8 cellular contexts compared by ENCODE assay signal in the genomic region with DNA sequence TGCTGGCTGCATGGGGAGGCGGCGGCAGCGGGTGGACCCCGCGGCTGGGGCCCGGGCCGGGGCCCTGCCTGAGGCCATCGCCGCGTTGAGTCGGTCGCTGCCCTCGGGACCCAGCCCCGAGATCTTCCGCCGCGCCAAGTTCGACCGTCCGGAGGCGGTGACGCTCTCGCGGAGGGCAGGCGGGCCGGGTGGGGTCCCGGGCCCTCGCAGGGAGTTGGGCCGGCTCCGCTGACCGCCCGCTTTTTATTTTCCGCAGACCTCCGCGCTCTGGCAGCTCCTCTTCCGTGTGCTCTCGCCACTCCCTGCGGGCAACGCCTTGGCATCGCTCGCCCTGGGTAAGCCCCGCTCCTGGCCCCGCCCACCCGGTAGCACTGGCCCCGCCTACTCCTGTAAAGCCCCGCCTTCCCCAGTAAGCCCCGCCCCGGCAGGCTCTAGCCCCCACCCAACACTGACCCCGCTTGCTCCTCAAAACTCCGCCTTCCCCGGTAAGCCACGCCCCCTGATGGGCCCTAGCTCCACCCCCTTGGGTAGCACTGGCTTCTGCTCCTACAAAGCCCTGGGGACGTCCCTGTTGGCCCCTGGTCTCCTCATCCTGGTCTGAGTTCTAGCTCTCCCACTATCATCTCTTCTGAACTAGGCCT. TPM values are rescaled to one million over a fixed set of nuclear protein-coding genes. Genes with fewer than 3 reads are reported as not detected.
DNase-seq lines count a peak whose midpoint lies in the region; ATAC-seq, FAIRE-seq and TF ChIP-seq lines count a peak whose summit lies in the region.

No MANE protein-coding gene starts in this region.

- no peaks in the 10 kb centered on the region for H3K27me3 ChIP-seq in effector memory CD4-positive, alpha-beta T cell (replicated peaks; ENCODE audit: control insufficient read depth, insufficient read depth, low read length, poor library complexity, severe bottlenecking)

- peaks cover 23% of the 10 kb centered on the region for H3K36me3 Mint-ChIP-seq in activated CD4-positive, alpha-beta memory T cell treated with anti-CD3 and anti-CD28 coated beads, Interleukin-2, amount 10 ng/mL, durations not matched to agents 7 days and 5 days (ENCODE audit: low read depth)
- no peaks in the 10 kb centered on the region for H3K36me3 Mint-ChIP-seq in mesothelial cell of epicardium

- FAIRE-seq in H54 (lab: Jason Lieb, UNC) = peak; percentile 65

- TF ChIP-seq CTCF in mesothelial cell of epicardium (IDR thresholded peaks at IDR 0.05; ENCODE audit: unreplicated experiment) = no peak

- ATAC-seq in GM21367 (IDR thresholded peaks at IDR 0.05; ENCODE audit: unreplicated experiment) = no peak

- peaks cover 25% of the 10 kb centered on the region for H3K4me1 Mint-ChIP-seq in activated CD4-positive, alpha-beta memory T cell treated with anti-CD3 and anti-CD28 coated beads, Interleukin-2, amount 10 ng/mL, durations not matched to agents 7 days and 5 days
- peaks cover 17% of the 10 kb centered on the region for H3K4me1 Mint-ChIP-seq in mesothelial cell of epicardium

- no peaks in the 10 kb centered on the region for H3K36me3 ChIP-seq in effector memory CD4-positive, alpha-beta T cell (ENCODE audit: control insufficient read depth, insufficient read depth, low read length)

- H3K9me3 ChIP-seq in effector memory CD4-positive, alpha-beta T cell (ENCODE audit: control insufficient read depth, low read length) = no peaks in the 10 kb centered on the region

- 0 out of 2 replicates have a peak, but pooled peaks have one; percentile 1 for TF ChIP-seq POLR2A in H54 (IDR thresholded peaks at IDR 0.05; ENCODE audit: low read depth, low read length)

- peak overlapping the region; percentile 100 for H3K27ac ChIP-seq in effector memory CD4-positive, alpha-beta T cell (ENCODE audit: insufficient read depth, low read length, poor library complexity, severe bottlenecking)

- no peaks in the 10 kb centered on the region for H3K27me3 Mint-ChIP-seq in activated CD4-positive, alpha-beta memory T cell treated with anti-CD3 and anti-CD28 coated beads, Interleukin-2, amount 10 ng/mL, durations not matched to agents 7 days and 5 days
- peaks cover 20% of the 10 kb centered on the region for H3K27me3 Mint-ChIP-seq in mesothelial cell of epicardium (ENCODE audit: low read depth)

- POLR2A ChIA-PET in activated CD4-positive, alpha-beta memory T cell treated with anti-CD3 and anti-CD28 coated beads, Interleukin-2, amount 10 ng/mL, durations not matched to agents 7 days and 5 days (lab: Charles Lee) = interaction anchor here (0.7 to 5.1 kb wide), 14 partner anchors 10 to 471 kb away, joined by 3 to 85 read pairs (median 4); a partner anchor contains a TSS

- DNase-seq in CD1c-positive myeloid dendritic cell (ENCODE audit: extremely low spot score) = peak; percentile 80
- DNase-seq in H54 (ENCODE audit: insufficient read length, low spot score) = peak; percentile 85
- DNase-seq in NCI-H460 (ENCODE audit: extremely low read depth, low read depth) = peak; percentile 74
- peak; percentile 94 for DNase-seq in activated CD4-positive, alpha-beta memory T cell treated with anti-CD3 and anti-CD28 coated beads, Interleukin-2, amount 10 ng/mL, durations not matched to agents 7 days and 5 days
- peak; percentile 83 to 93 (median 87) for DNase-seq in effector memory CD4-positive, alpha-beta T cell
- no peak for DNase-seq in mesothelial cell of epicardium (ENCODE audit: low spot score in 2 of 2, unreplicated experiment in 2 of 2)
- peak; percentile 99 for DNase-seq in stimulated activated CD8-positive, alpha-beta memory T cell treated with anti-CD3 and anti-CD28 coated beads, Interleukin-4, amount 100 ng/mL, for 48 hours

- peak overlapping the region; percentile 72 for H3K4me3 ChIP-seq in effector memory CD4-positive, alpha-beta T cell (ENCODE audit: insufficient read depth, low read depth, low read length, poor library complexity, severe bottlenecking)

- CTCF ChIA-PET in activated CD4-positive, alpha-beta memory T cell treated with anti-CD3 and anti-CD28 coated beads, Interleukin-2, amount 10 ng/mL, durations not matched to agents 7 days and 5 days (lab: Charles Lee) = interaction anchor here (0.9 to 5.3 kb wide), 4 partner anchors 10 to 199 kb away, joined by 3 to 112 read pairs (median 4); no protein-coding TSS in a partner anchor

- peak overlapping the region; percentile 95 for H3K27ac Mint-ChIP-seq in activated CD4-positive, alpha-beta memory T cell treated with anti-CD3 and anti-CD28 coated beads, Interleukin-2, amount 10 ng/mL, durations not matched to agents 7 days and 5 days
- peak overlapping the region; percentile 83 for H3K27ac Mint-ChIP-seq in mesothelial cell of epicardium

- H3K4me1 ChIP-seq in effector memory CD4-positive, alpha-beta T cell (ENCODE audit: control insufficient read depth, insufficient read depth, low read length, poor library complexity, severe bottlenecking) = peaks cover 30% of the 10 kb centered on the region

- H3K4me3 Mint-ChIP-seq in activated CD4-positive, alpha-beta memory T cell treated with anti-CD3 and anti-CD28 coated beads, Interleukin-2, amount 10 ng/mL, durations not matched to agents 7 days and 5 days = peak overlapping the region; percentile 87
- peak overlapping the region; percentile 70 for H3K4me3 Mint-ChIP-seq in mesothelial cell of epicardium

- H3K9me3 Mint-ChIP-seq in activated CD4-positive, alpha-beta memory T cell treated with anti-CD3 and anti-CD28 coated beads, Interleukin-2, amount 10 ng/mL, durations not matched to agents 7 days and 5 days = no peaks in the 10 kb centered on the region
- no peaks in the 10 kb centered on the region for H3K9me3 Mint-ChIP-seq in mesothelial cell of epicardium

RNA-seq across cellular contexts. Expression of a gene that starts 0.4 kb away (rescaled TPM):
- 21.3 and 23.1 TPM in 2 replicates for total RNA-seq in NCI-H460 (2014; rRNA removed; shearing (Covaris generic))
- polyA plus RNA-seq in NCI-H460 (2014; cell fraction: nucleus; rRNA removed) = 189 and 228 TPM in 2 replicates
- total RNA-seq in activated CD4-positive, alpha-beta memory T cell treated with anti-CD3 and anti-CD28 coated beads, Interleukin-2, amount 10 ng/mL, durations not matched to agents 7 days and 5 days = 10 to 100 TPM; 44.1 to 47.0 TPM
- 13.4 to 14.9 TPM (median 13.6 TPM) in 3 replicates for total RNA-seq in mesothelial cell of epicardium

RNA-seq across cellular contexts. Expression of a gene that starts 4.8 kb away (rescaled TPM):
- 65.3 and 85.6 TPM in 2 replicates for total RNA-seq in NCI-H460 (2014; rRNA removed; shearing (Covaris generic))
- 90.1 and 167 TPM in 2 replicates for polyA plus RNA-seq in NCI-H460 (2014; cell fraction: nucleus; rRNA removed)
- 100 to 1,000 TPM; 875 to 883 TPM for total RNA-seq in activated CD4-positive, alpha-beta memory T cell treated with anti-CD3 and anti-CD28 coated beads, Interleukin-2, amount 10 ng/mL, durations not matched to agents 7 days and 5 days
- total RNA-seq in mesothelial cell of epicardium = 17.1 to 28.2 TPM (median 26.6 TPM) in 3 replicates

RNA-seq across cellular contexts. Expression of a gene that starts 16.9 kb away (rescaled TPM):
- total RNA-seq in NCI-H460 (2014; rRNA removed; shearing (Covaris generic)) = 13.6 and 18.7 TPM in 2 replicates
- 21.1 and 26.1 TPM in 2 replicates for polyA plus RNA-seq in NCI-H460 (2014; cell fraction: nucleus; rRNA removed)
- 1 to 10 TPM; 1.8 to 1.9 TPM for total RNA-seq in activated CD4-positive, alpha-beta memory T cell treated with anti-CD3 and anti-CD28 coated beads, Interleukin-2, amount 10 ng/mL, durations not matched to agents 7 days and 5 days
- total RNA-seq in mesothelial cell of epicardium = 19.2 to 20.9 TPM (median 19.4 TPM) in 3 replicates

RNA-seq across cellular contexts. Expression of a gene that starts 34.9 kb away (rescaled TPM):
- 1.9 and 3.1 TPM in 2 replicates for total RNA-seq in NCI-H460 (2014; rRNA removed; shearing (Covaris generic))
- polyA plus RNA-seq in NCI-H460 (2014; cell fraction: nucleus; rRNA removed) = 7.5 and 14.5 TPM in 2 replicates
- 1 to 10 TPM; 9.6 TPM for total RNA-seq in activated CD4-positive, alpha-beta memory T cell treated with anti-CD3 and anti-CD28 coated beads, Interleukin-2, amount 10 ng/mL, durations not matched to agents 7 days and 5 days
- 4.3 to 6.0 TPM (median 5.6 TPM) in 3 replicates for total RNA-seq in mesothelial cell of epicardium

Comparison
In these comparisons a context has a peak if more than half of its experiments do, and no peak if none do; other contexts are left out.
1. DNase-seq: peak in CD1c-positive myeloid dendritic cell (single experiment), H54 (single experiment), NCI-H460 (single experiment), activated CD4-positive, alpha-beta memory T cell treated with anti-CD3 and anti-CD28 coated beads, Interleukin-2, amount 10 ng/mL, durations not matched to agents 7 days and 5 days (single experiment), effector memory CD4-positive, alpha-beta T cell (3 of 3) and stimulated activated CD8-positive, alpha-beta memory T cell treated with anti-CD3 and anti-CD28 coated beads, Interleukin-4, amount 100 ng/mL, for 48 hours (single experiment); none in mesothelial cell of epicardium (0 of 2).
2. RNA of a gene that starts 4.8 kb away (total RNA-seq): 875 to 883 TPM in activated CD4-positive, alpha-beta memory T cell treated with anti-CD3 and anti-CD28 coated beads, Interleukin-2, amount 10 ng/mL, durations not matched to agents 7 days and 5 days; 65.3 to 85.6 TPM in NCI-H460 and 17.1 to 28.2 TPM in mesothelial cell of epicardium; every median in the first group is over 10 times any median in the second.